40 cellular contexts compared by ENCODE assay signal in the genomic region with DNA sequence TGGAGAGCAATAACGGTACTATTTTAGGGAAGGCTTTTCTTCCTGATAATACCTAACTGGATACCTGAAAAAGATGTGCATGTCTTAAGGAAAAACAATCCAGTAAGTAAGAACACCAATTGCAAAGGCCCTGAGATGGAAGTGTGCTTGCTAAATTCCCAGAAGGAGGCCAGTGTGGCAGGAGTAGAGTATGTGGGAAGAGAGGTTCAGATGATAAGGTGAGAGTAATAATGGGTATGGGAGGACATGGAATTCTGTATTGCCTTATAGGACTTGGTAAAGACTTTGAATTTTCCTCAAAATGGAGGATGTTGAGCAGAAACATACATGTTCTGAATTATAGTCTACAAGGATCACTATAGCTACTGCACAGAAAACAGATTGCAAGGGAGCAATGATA.
"Had no signal": no experiment of that assay in that cellular context is flagged by ENCODE, and none has a peak within 500 bp of the region (broad histone marks: within the 10 kb centered on the region; RNA-seq: fewer than 3 reads in every experiment).

No MANE protein-coding gene starts in this region.

- H3K4me3 Mint-ChIP-seq: activated naive CD4-positive, alpha-beta T cell treated with anti-CD3 and anti-CD28 coated beads for 36 hours; activated naive CD4-positive, alpha-beta T cell treated with anti-CD3 and anti-CD28 coated beads, Interleukin-2, amount 10 ng/mL, durations not matched to agents 7 days and 5 days; activated naive CD4-positive, alpha-beta T cell treated with anti-CD3 and anti-CD28 coated beads, Interleukin-2, amount 50 U/mL, for 24 hours; activated naive CD8-positive, alpha-beta T cell; activated naive CD8-positive, alpha-beta T cell treated with anti-CD3 and anti-CD28 coated beads for 36 hours; activated naive CD8-positive, alpha-beta T cell treated with anti-CD3 and anti-CD28 coated beads, Interleukin-2, amount 10 ng/mL, durations not matched to agents 7 days and 5 days; activated naive CD8-positive, alpha-beta T cell treated with anti-CD3 and anti-CD28 coated beads, Interleukin-2, amount 50 U/mL, for 24 hours; activated T-cell treated with anti-CD3 and anti-CD28 coated beads, Interleukin-2, amount 50 U/mL, for 24 hours; activated T-cell treated with anti-CD3 and anti-CD28 coated beads, Interleukin-2, amount 50 U/mL, for 4 hours; activated T-cell treated with anti-CD3 and anti-CD28 coated beads, Interleukin-2, amount 50 U/mL, for 72 hours; activated T-helper 1 cell treated with anti-CD3 and anti-CD28 coated beads, Interleukin-12 subunit alpha, Interleukin-12 subunit beta, Interleukin-2, Interleukin-4 antibody, amounts not matched to agents 30 ng/mL and 10 ng/mL and 1 ng/mL, durations not matched to agents 14 hours and 24 hours and 36 hours; activated T-helper 17 cell treated with anti-CD3 and anti-CD28 coated beads, Interleukin-2, amount 50 U/mL, for 72 hours; brain; central memory CD8-positive, alpha-beta T cell had no signal

- H3K27ac Mint-ChIP-seq: activated naive CD4-positive, alpha-beta T cell treated with anti-CD3 and anti-CD28 coated beads for 36 hours; activated naive CD4-positive, alpha-beta T cell treated with anti-CD3 and anti-CD28 coated beads, Interleukin-2, amount 10 ng/mL, durations not matched to agents 7 days and 5 days; activated naive CD4-positive, alpha-beta T cell treated with anti-CD3 and anti-CD28 coated beads, Interleukin-2, amount 50 U/mL, for 24 hours; activated naive CD4-positive, alpha-beta T cell treated with anti-CD3 and anti-CD28 coated beads, Interleukin-2, amount 50 U/mL, for 72 hours; activated naive CD8-positive, alpha-beta T cell; activated naive CD8-positive, alpha-beta T cell treated with anti-CD3 and anti-CD28 coated beads for 36 hours; activated naive CD8-positive, alpha-beta T cell treated with anti-CD3 and anti-CD28 coated beads, Interleukin-2, amount 10 ng/mL, durations not matched to agents 7 days and 5 days; activated naive CD8-positive, alpha-beta T cell treated with anti-CD3 and anti-CD28 coated beads, Interleukin-2, amount 50 U/mL, for 24 hours; activated T-cell treated with anti-CD3 and anti-CD28 coated beads, Interleukin-2, amount 50 U/mL, for 24 hours; activated T-cell treated with anti-CD3 and anti-CD28 coated beads, Interleukin-2, amount 50 U/mL, for 72 hours; activated T-helper 1 cell treated with anti-CD3 and anti-CD28 coated beads, Interleukin-12 subunit alpha, Interleukin-12 subunit beta, Interleukin-2, Interleukin-4 antibody, amounts not matched to agents 30 ng/mL and 10 ng/mL and 1 ng/mL, durations not matched to agents 14 hours and 24 hours and 36 hours; activated T-helper 17 cell treated with anti-CD3 and anti-CD28 coated beads, Interleukin-2, amount 50 U/mL, for 72 hours; activated T-helper 2 cell treated with anti-CD3 and anti-CD28 coated beads, Interferon-gamma antibody, Interleukin-2, Interleukin-4, amounts not matched to agents 10 μg/mL and 5 μg/mL and 100 μg/mL, durations not matched to agents 14 hours and 24 hours and 36 hours; brain had no signal

- H3K4me3 ChIP-seq: adrenal gland, ascending aorta, body of pancreas, breast epithelium, cardiac muscle cell had no signal

- H3K27me3 ChIP-seq: adrenal gland, ascending aorta, body of pancreas, brain microvascular endothelial cell, breast epithelium, cardiac muscle cell had no signal

- H3K9me3 ChIP-seq: adrenal gland, body of pancreas, breast epithelium had no signal

- H3K4me1 Mint-ChIP-seq: activated naive CD4-positive, alpha-beta T cell treated with anti-CD3 and anti-CD28 coated beads, Interleukin-2, amount 10 ng/mL, durations not matched to agents 7 days and 5 days; activated naive CD8-positive, alpha-beta T cell treated with anti-CD3 and anti-CD28 coated beads for 36 hours; activated naive CD8-positive, alpha-beta T cell treated with anti-CD3 and anti-CD28 coated beads, Interleukin-2, amount 10 ng/mL, durations not matched to agents 7 days and 5 days; activated naive CD8-positive, alpha-beta T cell treated with anti-CD3 and anti-CD28 coated beads, Interleukin-2, amount 50 U/mL, for 24 hours; brain had no signal

- H3K27ac ChIP-seq: adrenal gland, ascending aorta, body of pancreas, brain microvascular endothelial cell, breast epithelium, cardiac muscle cell had no signal

- FAIRE-seq: astrocyte, bronchial epithelial cell had no signal

- H3K27me3 Mint-ChIP-seq: activated naive CD4-positive, alpha-beta T cell treated with anti-CD3 and anti-CD28 coated beads, Interleukin-2, amount 10 ng/mL, durations not matched to agents 7 days and 5 days; activated naive CD4-positive, alpha-beta T cell treated with anti-CD3 and anti-CD28 coated beads, Interleukin-2, amount 50 U/mL, for 24 hours; activated naive CD8-positive, alpha-beta T cell; activated naive CD8-positive, alpha-beta T cell treated with anti-CD3 and anti-CD28 coated beads for 36 hours; activated naive CD8-positive, alpha-beta T cell treated with anti-CD3 and anti-CD28 coated beads, Interleukin-2, amount 10 ng/mL, durations not matched to agents 7 days and 5 days; activated naive CD8-positive, alpha-beta T cell treated with anti-CD3 and anti-CD28 coated beads, Interleukin-2, amount 50 U/mL, for 24 hours; activated T-cell treated with anti-CD3 and anti-CD28 coated beads, Interleukin-2, amount 50 U/mL, for 24 hours; activated T-helper 17 cell treated with anti-CD3 and anti-CD28 coated beads, Interleukin-2, amount 50 U/mL, for 72 hours; brain; central memory CD8-positive, alpha-beta T cell had no signal

- H3K36me3 ChIP-seq: adrenal gland, ascending aorta, brain microvascular endothelial cell, breast epithelium, cardiac muscle cell had no signal

- DNase-seq: activated effector memory CD4-positive, alpha-beta T cell treated with anti-CD3 and anti-CD28 coated beads, Interleukin-2, amount 50 U/mL, for 16 hours; activated effector memory CD4-positive, alpha-beta T cell treated with Interleukin-2 at 50 U/mL for 16 hours; activated gamma-delta T cell; activated gamma-delta T cell treated with Interleukin-2 at 50 U/mL for 16 hours; activated naive CD4-positive, alpha-beta T cell; activated naive CD4-positive, alpha-beta T cell treated with anti-CD3 and anti-CD28 coated beads for 36 hours; activated naive CD4-positive, alpha-beta T cell treated with anti-CD3 and anti-CD28 coated beads, Interleukin-2, amount 10 ng/mL, durations not matched to agents 7 days and 5 days; activated naive CD4-positive, alpha-beta T cell treated with anti-CD3 and anti-CD28 coated beads, Interleukin-2, amount 50 U/mL, for 16 hours; activated naive CD4-positive, alpha-beta T cell treated with Interleukin-2 at 50 U/mL for 16 hours; activated naive CD8-positive, alpha-beta T cell treated with anti-CD3 and anti-CD28 coated beads for 36 hours; activated naive CD8-positive, alpha-beta T cell treated with anti-CD3 and anti-CD28 coated beads, Interleukin-2, amount 10 ng/mL, durations not matched to agents 7 days and 5 days; activated naive CD8-positive, alpha-beta T cell treated with anti-CD3 and anti-CD28 coated beads, Interleukin-2, amount 50 U/mL, for 24 hours; activated T-cell treated with anti-CD3 and anti-CD28 coated beads, Interleukin-2, amount 50 U/mL, for 1 hour; activated T-cell treated with anti-CD3 and anti-CD28 coated beads, Interleukin-2, amount 50 U/mL, for 24 hours; activated T-cell treated with anti-CD3 and anti-CD28 coated beads, Interleukin-2, amount 50 U/mL, for 4 hours; activated T-cell treated with anti-CD3 and anti-CD28 coated beads, Interleukin-2, amount 50 U/mL, for 48 hours; activated T-cell treated with anti-CD3 and anti-CD28 coated beads, Interleukin-2, amount 50 U/mL, for 72 hours; adrenal gland; amniotic stem cell; amygdala; anterior cingulate cortex; aorta; body of pancreas; brain microvascular endothelial cell; caudate nucleus; central memory CD4-positive, alpha-beta T cell; cerebellar nuclear complex had no signal

- H3K9me3 Mint-ChIP-seq: central memory CD8-positive, alpha-beta T cell had no signal

- ATAC-seq: activated naive CD4-positive, alpha-beta T cell treated with anti-CD3 and anti-CD28 coated beads, Interleukin-2, amount 50 U/mL, for 72 hours; activated naive CD8-positive, alpha-beta T cell treated with anti-CD3 and anti-CD28 coated beads, Interleukin-2, amount 50 U/mL, for 24 hours; activated T-cell treated with anti-CD3 and anti-CD28 coated beads, Interleukin-2, amount 50 U/mL, for 4 hours; activated T-cell treated with anti-CD3 and anti-CD28 coated beads, Interleukin-2, amount 50 U/mL, for 72 hours; activated T-helper 17 cell treated with anti-CD3 and anti-CD28 coated beads, Interleukin-2, amount 50 U/mL, for 72 hours; body of pancreas had no signal

- H3K4me1 ChIP-seq: adrenal gland, ascending aorta, body of pancreas, breast epithelium had no signal
